In genomic region chr7:17212188-17212587, GRCh38 we compare ENCODE assay signal across 21 cellular contexts.
"Had no signal": no experiment of that assay in that cellular context is flagged by ENCODE, and none has a peak within 500 bp of the region (broad histone marks: within the 10 kb centered on the region; RNA-seq: fewer than 3 reads in every experiment).

No MANE protein-coding gene starts in this region.

- H3K27me3 ChIP-seq: esophagus muscularis mucosa, gastrocnemius medialis, heart right ventricle, suprapubic skin, tibial artery, upper lobe of left lung, uterus had no signal

- H3K9me3 ChIP-seq: esophagus muscularis mucosa, gastrocnemius medialis, psoas muscle, suprapubic skin, tibial artery, upper lobe of left lung, uterus had no signal

- H3K27ac ChIP-seq: epithelial cell of prostate, esophagus muscularis mucosa, gastrocnemius medialis, heart right ventricle, left ventricle myocardium inferior, psoas muscle, suprapubic skin, tibial artery, upper lobe of left lung, uterus had no signal

- H3K4me1 ChIP-seq: esophagus muscularis mucosa, gastrocnemius medialis, psoas muscle, suprapubic skin, tibial artery, uterus had no signal

- H3K4me3 ChIP-seq: esophagus muscularis mucosa, gastrocnemius medialis, heart right ventricle, left ventricle myocardium inferior, lung, psoas muscle, suprapubic skin, tibial artery, upper lobe of left lung, uterus had no signal

- DNase-seq: effector memory CD4-positive, alpha-beta T cell; gastrocnemius medialis; heart right ventricle; islet precursor cell; left ventricle myocardium inferior; mesenchymal stem cell; midbrain; naive thymus-derived CD4-positive, alpha-beta T cell; nephron progenitor cell; psoas muscle; small intestine; stimulated activated CD4-positive, alpha-beta T cell treated with anti-CD3 and anti-CD28 coated beads, Interleukin-2, amount 100 ng/mL, for 48 hours; stimulated activated naive CD4-positive, alpha-beta T cell treated with Interleukin-2 at 50 U/mL for 16 hours; tibial artery; upper lobe of left lung; uterus had no signal

- ATAC-seq: gastrocnemius medialis; heart right ventricle; naive thymus-derived CD4-positive, alpha-beta T cell; psoas muscle had no signal

- H3K36me3 ChIP-seq: esophagus muscularis mucosa, gastrocnemius medialis, heart right ventricle, left ventricle myocardium inferior, suprapubic skin, tibial artery, upper lobe of left lung, uterus had no signal

- FAIRE-seq: endometrium had no signal
